Comparison of ENCODE assay signal across 8 cellular contexts in the genomic region with DNA sequence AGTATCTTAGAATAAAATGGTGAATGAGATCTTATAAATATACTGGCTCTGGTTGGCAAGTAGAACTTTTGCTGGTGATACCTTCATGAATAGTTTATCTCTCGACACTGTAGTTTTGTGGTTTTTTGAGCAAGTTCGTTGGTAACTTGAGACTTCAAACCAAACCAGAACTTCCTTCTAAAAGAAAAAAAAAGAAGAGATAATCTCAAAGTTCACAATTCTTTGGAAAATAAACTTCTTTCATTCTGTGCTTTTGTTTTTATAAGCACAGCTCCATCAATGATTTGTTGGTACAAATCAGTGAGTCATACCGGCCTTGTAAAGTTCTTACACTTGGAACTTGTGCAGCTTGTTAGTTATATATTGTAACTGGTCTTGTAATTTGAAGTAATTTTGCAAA. TPM values are rescaled to one million over a fixed set of nuclear protein-coding genes. Genes with fewer than 3 reads are reported as not detected.
A peak's percentile ranks its signal among the peaks of the same experiment; 100 is the strongest.
DNase-seq lines count a peak whose midpoint lies in the region; ATAC-seq, FAIRE-seq and TF ChIP-seq lines count a peak whose summit lies in the region.

No MANE protein-coding gene starts in this region.

- H3K27ac ChIP-seq in CD8-positive, alpha-beta memory T cell (ENCODE audit: low read depth, low read length): peak overlapping the region; percentile 99
- peak overlapping the region in 1 of 2 donors; percentile 95 for H3K27ac ChIP-seq in testis

- no peaks in the 10 kb centered on the region for H3K9me3 ChIP-seq in CD8-positive, alpha-beta memory T cell (ENCODE audit: low read length)
- no peaks in the 10 kb centered on the region for H3K9me3 ChIP-seq in testis

- peak overlapping the region; percentile 90 to 100 (median 95) for H3K4me3 Mint-ChIP-seq in CD8-positive, alpha-beta memory T cell
- peak overlapping the region; percentile 98 for H3K4me3 Mint-ChIP-seq in natural killer cell

- H3K27me3 ChIP-seq in CD8-positive, alpha-beta memory T cell (ENCODE audit: insufficient read depth, low read length, poor library complexity, severe bottlenecking): no peaks in the 10 kb centered on the region
- H3K27me3 ChIP-seq in bronchial epithelial cell (ENCODE audit: control insufficient read depth, insufficient read depth, low read length) (no peaks in the 10 kb centered on the region), testis (no peaks in the 10 kb centered on the region)

- CTCF ChIA-PET in CD8-positive, alpha-beta memory T cell (lab: Charles Lee): interaction anchor here (1.4 to 9.7 kb wide), 9 partner anchors 8 to 96 kb away, joined by 3 to 95 read pairs (median 18); partner anchors contain the start of genes AP4B1 and DCLRE1B

- H3K27ac Mint-ChIP-seq in CD8-positive, alpha-beta memory T cell: peak overlapping the region; percentile 97 to 99 (median 99)
- peak overlapping the region; percentile 96 to 99 for H3K27ac Mint-ChIP-seq in natural killer cell

- peaks cover 0 to 12% of the 10 kb centered on the region in 2 donors for H3K27me3 Mint-ChIP-seq in CD8-positive, alpha-beta memory T cell
- no peaks in the 10 kb centered on the region for H3K27me3 Mint-ChIP-seq in natural killer cell (ENCODE audit: low read depth in 2 of 2)

- TF ChIP-seq CTCF in bronchial epithelial cell (IDR thresholded peaks at IDR 0.05; ENCODE audit: insufficient read depth, low read length, severe bottlenecking): no peak
- no peak for TF ChIP-seq CTCF in natural killer cell (IDR thresholded peaks at IDR 0.05)
- TF ChIP-seq CTCF in testis (IDR thresholded peaks at IDR 0.05): no peak

- peaks cover 2 to 40% (median 3%) of the 10 kb centered on the region in 3 donors for H3K36me3 Mint-ChIP-seq in CD8-positive, alpha-beta memory T cell
- no peaks in the 10 kb centered on the region for H3K36me3 Mint-ChIP-seq in natural killer cell

- ATAC-seq in natural killer cell (no peak), HG02870 (IDR thresholded peaks at IDR 0.05; ENCODE audit: unreplicated experiment) (no peak)

- peaks cover 62% of the 10 kb centered on the region for H3K4me1 ChIP-seq in CD8-positive, alpha-beta memory T cell (ENCODE audit: insufficient read depth, low read length)
- H3K4me1 ChIP-seq in testis: peaks cover 29% of the 10 kb centered on the region

- POLR2A ChIA-PET in CD8-positive, alpha-beta memory T cell (lab: Charles Lee): interaction anchor here (0.7 to 4.3 kb wide), 7 partner anchors 9 to 120 kb away, joined by 3 to 95 read pairs (median 27); partner anchors contain the start of genes AP4B1, DCLRE1B and RSBN1

- H3K4me1 Mint-ChIP-seq in CD8-positive, alpha-beta memory T cell: peaks cover 66 to 82% (median 77%) of the 10 kb centered on the region in 3 donors
- peaks cover 70 to 73% of the 10 kb centered on the region in 2 donors for H3K4me1 Mint-ChIP-seq in natural killer cell

- peak overlapping the region; percentile 89 for H3K4me3 ChIP-seq in CD8-positive, alpha-beta memory T cell (ENCODE audit: low read length)
- H3K4me3 ChIP-seq in bronchial epithelial cell (ENCODE audit: low read depth, low read length): no peak overlapping the region
- H3K4me3 ChIP-seq in testis: no peak overlapping the region

- no peak for FAIRE-seq in bronchial epithelial cell (lab: Jason Lieb, UNC)

- no peak for TF ChIP-seq POLR2A in testis (IDR thresholded peaks at IDR 0.05)

- intact Hi-C loops in natural killer cell (cut with micrococcal nuclease) (loop anchor here (2.0 to 5.0 kb wide), 4 partner anchors 15 to 825 kb away; partner anchors contain the start of gene CSDE1), testis (cut with DNase I; ENCODE audit: low total_unique reads) (no loop called here)

- peak in 2 of 5 donors; percentile 58 to 78 for DNase-seq in CD8-positive, alpha-beta memory T cell
- DNase-seq in M059J (ENCODE audit: low read depth) (peak; percentile 91), bronchial epithelial cell (ENCODE audit: low read depth) (peak; percentile 45), natural killer cell (no peak), SW480 (ENCODE audit: low spot score) (no peak), testis (no peak), amygdala (lab: John Stamatoyannopoulos, UW) (no peak)

- H3K9me3 Mint-ChIP-seq in CD8-positive, alpha-beta memory T cell: no peaks in the 10 kb centered on the region
- H3K9me3 Mint-ChIP-seq in natural killer cell: no peaks in the 10 kb centered on the region

- no peaks in the 10 kb centered on the region for H3K36me3 ChIP-seq in CD8-positive, alpha-beta memory T cell (ENCODE audit: insufficient read depth, low read length)
- H3K36me3 ChIP-seq in bronchial epithelial cell (ENCODE audit: control insufficient read depth, insufficient read depth, low read length) (no peaks in the 10 kb centered on the region), testis (ENCODE audit: low read depth, missing control alignments) (no peaks in the 10 kb centered on the region)

- WGBS in testis, 2 donors: 9 to 11% methylated on average over 3 of the region's 3 CpGs

RNA-seq across cellular contexts. Expression of gene HIPK1, which starts 2.3 kb away (rescaled TPM):
- 10 to 100 TPM; 80.9 to 81.2 TPM for total RNA-seq in CD8-positive, alpha-beta memory T cell
- 19.4 TPM for polyA plus RNA-seq in CD8-positive, alpha-beta memory T cell
- total RNA-seq in M059J (2014; rRNA removed; shearing (Covaris generic)): 26.2 and 34.9 TPM in 2 replicates
- total RNA-seq in bronchial epithelial cell: 18.7 and 24.2 TPM in 2 replicates
- 100 to 1,000 TPM; 238 to 283 (median 261) TPM for total RNA-seq in natural killer cell
- 100 to 1,000 TPM; 102 to 128 TPM for total RNA-seq in testis
- 116 TPM for polyA plus RNA-seq in testis (ENCODE audit: insufficient read depth, low read depth, low replicate concordance)

RNA-seq across cellular contexts. Expression of gene DCLRE1B, which starts 26.3 kb away (rescaled TPM):
- 10 to 100 TPM; 31.2 to 32.1 TPM for total RNA-seq in CD8-positive, alpha-beta memory T cell
- polyA plus RNA-seq in CD8-positive, alpha-beta memory T cell: 5.1 TPM
- total RNA-seq in M059J (2014; rRNA removed; shearing (Covaris generic)): 16.9 and 19.2 TPM in 2 replicates
- total RNA-seq in bronchial epithelial cell (0.79 and 1.0 TPM in 2 replicates), natural killer cell (1 to 10 TPM; 5.5 to 6.8 (median 5.9) TPM), testis (1 to 10 TPM; 7.7 to 8.3 TPM)
- 6.7 TPM for polyA plus RNA-seq in testis (ENCODE audit: insufficient read depth, low read depth, low replicate concordance)

RNA-seq across cellular contexts. Expression of gene AP4B1, which starts 26.9 kb away (rescaled TPM):
- total RNA-seq in CD8-positive, alpha-beta memory T cell: 10 to 100 TPM; 33.7 to 36.2 TPM
- 12.1 TPM for polyA plus RNA-seq in CD8-positive, alpha-beta memory T cell
- total RNA-seq in M059J (2014; rRNA removed; shearing (Covaris generic)): 17.9 and 18.9 TPM in 2 replicates
- total RNA-seq in bronchial epithelial cell (6.1 and 10.0 TPM in 2 replicates), natural killer cell (10 to 100 TPM; 64.0 to 78.7 (median 77.6) TPM), testis (10 to 100 TPM; 23.4 to 49.6 TPM)
- 28.2 TPM for polyA plus RNA-seq in testis (ENCODE audit: insufficient read depth, low read depth, low replicate concordance)

RNA-seq across cellular contexts. Expression of gene BCL2L15, which starts 44.1 kb away (rescaled TPM):
- total RNA-seq in CD8-positive, alpha-beta memory T cell: 1 to 10 TPM; 1.2 to 1.9 TPM
- not detected for polyA plus RNA-seq in CD8-positive, alpha-beta memory T cell
- total RNA-seq in M059J (2014; rRNA removed; shearing (Covaris generic)): not detected in 2 replicates
- under 0.01 and 1.0 TPM in 2 replicates for total RNA-seq in bronchial epithelial cell
- total RNA-seq in natural killer cell: 1 to 10 TPM in 2 of 3 donors, under 1 TPM in 1; 0.88 to 2.1 (median 1.5) TPM
- under 1 TPM; 0.68 to 0.87 TPM for total RNA-seq in testis
- polyA plus RNA-seq in testis (ENCODE audit: insufficient read depth, low read depth, low replicate concordance): 2.3 TPM

RNA-seq across cellular contexts. Expression of gene OLFML3, which starts 47.8 kb away (rescaled TPM):
- under 1 TPM; 0.18 to 0.24 TPM for total RNA-seq in CD8-positive, alpha-beta memory T cell
- polyA plus RNA-seq in CD8-positive, alpha-beta memory T cell: not detected
- 2.2 and 5.2 TPM in 2 replicates for total RNA-seq in M059J (2014; rRNA removed; shearing (Covaris generic))
- total RNA-seq in bronchial epithelial cell: 0.13 and 1.6 TPM in 2 replicates
- under 1 TPM in 1 of 3 donors, not detected in 2; 0.16 TPM for total RNA-seq in natural killer cell
- 1 to 10 TPM; 4.6 to 8.5 TPM for total RNA-seq in testis
- polyA plus RNA-seq in testis (ENCODE audit: insufficient read depth, low read depth, low replicate concordance): 51.7 TPM

Comparison
In these comparisons a context has a peak if more than half of its experiments do, and no peak if none do; other contexts are left out.
1. DNase-seq: peak in M059J (single experiment) and bronchial epithelial cell (single experiment); none in natural killer cell (single experiment), SW480 (single experiment), testis (single experiment) and amygdala (0 of 56).